27 cellular contexts compared by ENCODE assay signal in genomic region chr4:100657187-100657586, GRCh38.
DNase-seq lines count a peak whose midpoint lies in the region; ATAC-seq and TF ChIP-seq lines count a peak whose summit lies in the region.
"Had no signal": no experiment of that assay in that cellular context is flagged by ENCODE, and none has a peak within 500 bp of the region (broad histone marks: within the 10 kb centered on the region; RNA-seq: fewer than 3 reads in every experiment).

No MANE protein-coding gene starts in this region.

- no peaks in the 10 kb centered on the region for H3K79me1 ChIP-seq in neuronal stem cell (ENCODE audit: low read depth, low read length)

- no peak overlapping the region for H4K8ac ChIP-seq in neuronal stem cell (ENCODE audit: low read depth, low read length)

- H2BK15ac ChIP-seq in neuronal stem cell (ENCODE audit: low read length): no peak overlapping the region

- no peak overlapping the region for H3K9ac ChIP-seq in neuronal stem cell (ENCODE audit: low read depth, low read length, poor library complexity)
- H3K9ac ChIP-seq: BLaER1 had no signal

- no peak overlapping the region for H2BK5ac ChIP-seq in neuronal stem cell (ENCODE audit: low read length)

- H3K4me3 ChIP-seq in fibroblast of pulmonary artery (replicated peaks; ENCODE audit: low read depth, low read length) (no peak overlapping the region), neuronal stem cell (ENCODE audit: low read length in 2 of 2) (no peak overlapping the region)
- H3K4me3 ChIP-seq: BLaER1, hepatocyte, mucosa of descending colon, ovary, Peyer's patch, right lobe of liver, SJCRH30 had no signal

- no peak overlapping the region for H3K27ac ChIP-seq in neuronal stem cell (replicated peaks; ENCODE audit: low read length)
- H3K27ac ChIP-seq: BLaER1, hepatocyte, ovary, Peyer's patch, right lobe of liver, SJCRH30 had no signal

- no peak overlapping the region for H3K4me2 ChIP-seq in neuronal stem cell (ENCODE audit: insufficient read depth, low read length, poor library complexity, severe bottlenecking)
- H3K4me2 ChIP-seq: BLaER1, hepatocyte had no signal

- H2BK12ac ChIP-seq in neuronal stem cell (ENCODE audit: low read length): no peak overlapping the region

- no peak overlapping the region for H4K91ac ChIP-seq in neuronal stem cell (ENCODE audit: low read depth, low read length, poor library complexity)

- H3K4me1 ChIP-seq in neuronal stem cell (ENCODE audit: control insufficient read depth in 2 of 2, insufficient read depth in 1 of 2, low read depth in 1 of 2, low read length in 2 of 2): no peaks in the 10 kb centered on the region
- H3K4me1 ChIP-seq: BLaER1, Peyer's patch, right lobe of liver, SJCRH30 had no signal

- H3K14ac ChIP-seq in neuronal stem cell (ENCODE audit: low read length): no peak overlapping the region

- H2AK5ac ChIP-seq in neuronal stem cell (ENCODE audit: low read depth, low read length): no peak overlapping the region

- no peak for TF ChIP-seq CTCF in fibroblast of pulmonary artery (IDR thresholded peaks at IDR 0.05; ENCODE audit: low read length, missing control alignments)

- peak; percentile 50 for DNase-seq in HT1080 (ENCODE audit: low read depth)
- DNase-seq in astrocyte of the hippocampus (ENCODE audit: low read depth, low spot score): peak; percentile 82
- peak; percentile 83 for DNase-seq in fibroblast of pulmonary artery (ENCODE audit: low read depth)
- DNase-seq in neuronal stem cell (ENCODE audit: low spot score): no peak
- no peak for DNase-seq in NCI-H1694 (lab: John Stamatoyannopoulos, UW)
- no peak for DNase-seq in midbrain (lab: John Stamatoyannopoulos, UW)
- no peak for DNase-seq in globus pallidus (ENCODE audit: low spot score)
- DNase-seq: activated CD4-positive, alpha-beta T cell treated with anti-CD3 and anti-CD28 coated beads, Interleukin-2, amount 50 U/mL, for 4 hours; activated naive CD4-positive, alpha-beta T cell; activated T-cell treated with anti-CD3 and anti-CD28 coated beads, Interleukin-2, amount 50 U/mL, for 72 hours; DMS53; GDM1; immature natural killer cell; IMR-90; mucosa of descending colon; NCI-H1048; NCI-H187; ovary; Peyer's patch; right lobe of liver; SJCRH30; stimulated activated naive CD4-positive, alpha-beta T cell had no signal

- H3K18ac ChIP-seq in neuronal stem cell (ENCODE audit: low read length): no peak overlapping the region

- no peak overlapping the region for H2BK120ac ChIP-seq in neuronal stem cell (ENCODE audit: low read depth, low read length)

- no peak overlapping the region for H3K23ac ChIP-seq in neuronal stem cell (ENCODE audit: low read depth, low read length, poor library complexity)

- H3K36me3 ChIP-seq in neuronal stem cell (replicated peaks in 1 of 2; ENCODE audit: control insufficient read depth in 2 of 2, insufficient read depth in 2 of 2, low read length in 2 of 2): no peaks in the 10 kb centered on the region
- H3K36me3 ChIP-seq: BLaER1, ovary, Peyer's patch, right lobe of liver, SJCRH30 had no signal

- no peaks in the 10 kb centered on the region for H3K27me3 ChIP-seq in neuronal stem cell (ENCODE audit: control insufficient read depth in 3 of 3, insufficient read depth in 3 of 3, low read depth in 1 of 3, low read length in 3 of 3)
- H3K27me3 ChIP-seq: BLaER1, hepatocyte, ovary, Peyer's patch, right lobe of liver, SJCRH30 had no signal

- no peak overlapping the region for H3K4ac ChIP-seq in neuronal stem cell (ENCODE audit: low read length)

- H3K9me3 ChIP-seq in neuronal stem cell (replicated peaks in 1 of 2; ENCODE audit: control insufficient read depth in 2 of 2, insufficient read depth in 1 of 2, low read depth in 1 of 2, low read length in 2 of 2): no peaks in the 10 kb centered on the region
- H3K9me3 ChIP-seq: BLaER1, mucosa of descending colon, ovary, Peyer's patch, right lobe of liver, SJCRH30 had no signal

- ATAC-seq in HG03045 (IDR thresholded peaks at IDR 0.05; ENCODE audit: unreplicated experiment): no peak
- ATAC-seq: activated T-cell treated with anti-CD3 and anti-CD28 coated beads, Interleukin-2, amount 50 U/mL, for 72 hours; left lobe of liver; mucosa of descending colon; natural killer cell treated with Interleukin-12 subunit alpha and Interleukin-12 subunit beta and Interleukin-15 and Interleukin-18, amount 100 ng/mL, for 72 hours; right lobe of liver had no signal

- H2AFZ ChIP-seq in neuronal stem cell (ENCODE audit: low read length): peak overlapping the region; percentile 56
- H2AFZ ChIP-seq: hepatocyte had no signal

Comparison
In these comparisons a context has a peak if more than half of its experiments do, and no peak if none do; other contexts are left out.
1. DNase-seq: peak in HT1080 (single experiment), astrocyte of the hippocampus (single experiment) and fibroblast of pulmonary artery (single experiment); none in neuronal stem cell (single experiment), NCI-H1694 (single experiment), midbrain (single experiment) and globus pallidus (single experiment).